8 cellular contexts compared by ENCODE assay signal in genomic region chr7:50349963-50350944, GRCh38. TPM values are rescaled to one million over a fixed set of nuclear protein-coding genes. Genes with fewer than 3 reads are reported as not detected.
DNase-seq lines count a peak whose midpoint lies in the region; ATAC-seq lines count a peak whose summit lies in the region.
"Had no signal": no experiment of that assay in that cellular context is flagged by ENCODE, and none has a peak within 500 bp of the region (broad histone marks: within the 10 kb centered on the region; RNA-seq: fewer than 3 reads in every experiment).

No MANE protein-coding gene starts in this region.

- H3K27me3 Mint-ChIP-seq in activated T-helper 1 cell treated with anti-CD3 and anti-CD28 coated beads, Interleukin-12 subunit alpha, Interleukin-12 subunit beta, Interleukin-2, Interleukin-4 antibody, amounts not matched to agents 30 ng/mL and 10 ng/mL and 1 ng/mL, durations not matched to agents 14 hours and 24 hours and 36 hours (ENCODE audit: insufficient read depth) = no peaks in the 10 kb centered on the region

- peaks cover 71% of the 10 kb centered on the region for H3K36me3 Mint-ChIP-seq in activated T-helper 1 cell treated with anti-CD3 and anti-CD28 coated beads, Interleukin-12 subunit alpha, Interleukin-12 subunit beta, Interleukin-2, Interleukin-4 antibody, amounts not matched to agents 30 ng/mL and 10 ng/mL and 1 ng/mL, durations not matched to agents 14 hours and 24 hours and 36 hours (ENCODE audit: low read depth)

- peak overlapping the region; percentile 93 for H3K27ac Mint-ChIP-seq in activated T-helper 1 cell treated with anti-CD3 and anti-CD28 coated beads, Interleukin-12 subunit alpha, Interleukin-12 subunit beta, Interleukin-2, Interleukin-4 antibody, amounts not matched to agents 30 ng/mL and 10 ng/mL and 1 ng/mL, durations not matched to agents 14 hours and 24 hours and 36 hours

- H3K9me3 ChIP-seq in SJCRH30 (replicated peaks) = no peaks in the 10 kb centered on the region
- H3K9me3 ChIP-seq: SJSA1 had no signal

- peak; percentile 63 for ATAC-seq in GM19468 (IDR thresholded peaks at IDR 0.05; ENCODE audit: extremely low read depth, unreplicated experiment)
- ATAC-seq in HG03520 (IDR thresholded peaks at IDR 0.05; ENCODE audit: unreplicated experiment) = peak; percentile 74

- H3K4me3 Mint-ChIP-seq in activated T-helper 1 cell treated with anti-CD3 and anti-CD28 coated beads, Interleukin-12 subunit alpha, Interleukin-12 subunit beta, Interleukin-2, Interleukin-4 antibody, amounts not matched to agents 30 ng/mL and 10 ng/mL and 1 ng/mL, durations not matched to agents 14 hours and 24 hours and 36 hours = peak overlapping the region; percentile 53

- intact Hi-C loops in activated T-helper 1 cell treated with anti-CD3 and anti-CD28 coated beads, Interleukin-12 subunit alpha, Interleukin-12 subunit beta, Interleukin-2, Interleukin-4 antibody, amounts not matched to agents 30 ng/mL and 10 ng/mL and 1 ng/mL, durations not matched to agents 14 hours and 24 hours and 36 hours (cut with micrococcal nuclease) = loop anchor here (1.0 to 5.0 kb wide), 7 partner anchors 8 to 772 kb away; no protein-coding TSS in a partner anchor

- H3K4me3 ChIP-seq in SJCRH30 = no peak overlapping the region
- H3K4me3 ChIP-seq: SJSA1 had no signal

- H3K9me3 Mint-ChIP-seq in activated T-helper 1 cell treated with anti-CD3 and anti-CD28 coated beads, Interleukin-12 subunit alpha, Interleukin-12 subunit beta, Interleukin-2, Interleukin-4 antibody, amounts not matched to agents 30 ng/mL and 10 ng/mL and 1 ng/mL, durations not matched to agents 14 hours and 24 hours and 36 hours = no peaks in the 10 kb centered on the region

- H3K4me1 Mint-ChIP-seq in activated T-helper 1 cell treated with anti-CD3 and anti-CD28 coated beads, Interleukin-12 subunit alpha, Interleukin-12 subunit beta, Interleukin-2, Interleukin-4 antibody, amounts not matched to agents 30 ng/mL and 10 ng/mL and 1 ng/mL, durations not matched to agents 14 hours and 24 hours and 36 hours (ENCODE audit: low read depth) = peaks cover 97% of the 10 kb centered on the region

- DNase-seq in activated T-helper 1 cell treated with anti-CD3 and anti-CD28 coated beads, Interleukin-12 subunit alpha, Interleukin-12 subunit beta, Interleukin-2, Interleukin-4 antibody, amounts not matched to agents 30 ng/mL and 10 ng/mL and 1 ng/mL, durations not matched to agents 14 hours and 24 hours and 36 hours (ENCODE audit: low spot score) = peak; percentile 77
- peak; percentile 67 to 79 for DNase-seq in stimulated activated CD4-positive, alpha-beta T cell treated with anti-CD3 and anti-CD28 coated beads, Interleukin-4, amount 100 ng/mL, for 48 hours (ENCODE audit: low read depth in 2 of 2)
- DNase-seq in NCI-H2227 treated with DMSO at 0.1 percent for 48 hours (lab: John Stamatoyannopoulos, UW) = no peak
- DNase-seq in NCI-H187 treated with DMSO at 0.1 percent for 48 hours (lab: John Stamatoyannopoulos, UW) = no peak
- DNase-seq in SJCRH30 = no peak

- no peak overlapping the region for H3K27ac ChIP-seq in SJCRH30
- H3K27ac ChIP-seq: SJSA1 had no signal

- H3K36me3 ChIP-seq in SJCRH30 = no peaks in the 10 kb centered on the region
- H3K36me3 ChIP-seq: SJSA1 had no signal

- H3K4me1 ChIP-seq in SJCRH30 = no peaks in the 10 kb centered on the region
- H3K4me1 ChIP-seq: SJSA1 had no signal

- H3K27me3 ChIP-seq in SJCRH30 = peaks cover 5% of the 10 kb centered on the region; the same call in 1 of the 2 replicates
- H3K27me3 ChIP-seq: SJSA1 had no signal

RNA-seq across cellular contexts. Expression of gene IKZF1, which starts 45.7 kb away (rescaled TPM):
- total RNA-seq in activated T-helper 1 cell treated with anti-CD3 and anti-CD28 coated beads, Interleukin-12 subunit alpha, Interleukin-12 subunit beta, Interleukin-2, Interleukin-4 antibody, amounts not matched to agents 30 ng/mL and 10 ng/mL and 1 ng/mL, durations not matched to agents 14 hours and 24 hours and 36 hours = 324 and 329 TPM in 2 replicates
- total RNA-seq in SJCRH30 (2014; rRNA removed; shearing (Covaris generic)) = not detected in 2 replicates
- total RNA-seq: SJSA1 had no signal

Comparison
In these comparisons a context has a peak if more than half of its experiments do, and no peak if none do; other contexts are left out.
1. DNase-seq: peak in activated T-helper 1 cell treated with anti-CD3 and anti-CD28 coated beads, Interleukin-12 subunit alpha, Interleukin-12 subunit beta, Interleukin-2, Interleukin-4 antibody, amounts not matched to agents 30 ng/mL and 10 ng/mL and 1 ng/mL, durations not matched to agents 14 hours and 24 hours and 36 hours (single experiment) and stimulated activated CD4-positive, alpha-beta T cell treated with anti-CD3 and anti-CD28 coated beads, Interleukin-4, amount 100 ng/mL, for 48 hours (2 of 2); none in NCI-H2227 treated with DMSO at 0.1 percent for 48 hours (single experiment), NCI-H187 treated with DMSO at 0.1 percent for 48 hours (single experiment) and SJCRH30 (0 of 2).
2. RNA of gene IKZF1, which starts 45.7 kb away (total RNA-seq): 324 to 329 TPM in activated T-helper 1 cell treated with anti-CD3 and anti-CD28 coated beads, Interleukin-12 subunit alpha, Interleukin-12 subunit beta, Interleukin-2, Interleukin-4 antibody, amounts not matched to agents 30 ng/mL and 10 ng/mL and 1 ng/mL, durations not matched to agents 14 hours and 24 hours and 36 hours; not detected in SJCRH30; every median in the first group is over 100 times any median in the second.